ENCODE assay signal across 21 cellular contexts in the genomic region with DNA sequence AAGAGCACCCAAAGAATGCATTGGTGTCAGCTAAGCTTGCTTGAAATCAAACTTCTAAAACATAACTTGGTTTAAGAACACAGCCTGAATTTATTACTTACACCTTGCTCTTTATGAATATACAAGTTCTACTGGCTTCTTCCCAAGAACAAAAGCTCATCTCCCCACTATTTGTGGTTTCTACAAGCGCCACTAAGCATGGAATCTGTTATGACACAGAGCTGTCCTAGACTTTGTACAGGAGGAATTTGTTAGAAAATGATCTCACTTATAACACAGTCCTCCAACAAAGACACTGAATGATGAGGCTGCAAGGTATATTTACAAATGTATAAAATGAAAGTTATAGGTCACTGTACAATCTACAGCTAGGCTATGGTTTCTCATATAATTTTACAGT.
DNase-seq lines count a peak whose midpoint lies in the region; ATAC-seq, FAIRE-seq and TF ChIP-seq lines count a peak whose summit lies in the region.
"Had no signal": no experiment of that assay in that cellular context is flagged by ENCODE, and none has a peak within 500 bp of the region (broad histone marks: within the 10 kb centered on the region; RNA-seq: fewer than 3 reads in every experiment).

No MANE protein-coding gene starts in this region.

- peak; percentile 32 for FAIRE-seq in astrocyte (lab: Jason Lieb, UNC)

- H3K4me3 Mint-ChIP-seq in astrocyte (ENCODE audit: unreplicated experiment) = no peak overlapping the region
- H3K4me3 Mint-ChIP-seq: activated CD8-positive, alpha-beta T cell treated with anti-CD3 and anti-CD28 coated beads, Interleukin-2, amount 10 ng/mL, durations not matched to agents 7 days and 5 days; activated T-helper 1 cell treated with anti-CD3 and anti-CD28 coated beads, Interleukin-12 subunit alpha, Interleukin-12 subunit beta, Interleukin-2, Interleukin-4 antibody, amounts not matched to agents 30 ng/mL and 10 ng/mL and 1 ng/mL, durations not matched to agents 14 hours and 24 hours and 36 hours; nephron had no signal

- ATAC-seq in HG02623 (IDR thresholded peaks at IDR 0.05; ENCODE audit: unreplicated experiment) (no peak), GM21737 (IDR thresholded peaks at IDR 0.05; ENCODE audit: unreplicated experiment) (no peak)
- ATAC-seq: activated CD8-positive, alpha-beta T cell treated with anti-CD3 and anti-CD28 coated beads, Interleukin-2, amount 10 ng/mL, durations not matched to agents 7 days and 5 days had no signal

- H3K9ac ChIP-seq in astrocyte (ENCODE audit: low read length) = no peak overlapping the region
- H3K9ac ChIP-seq: BLaER1 treated with 17β-estradiol and CSF1 and Interleukin-3, amounts not matched to agents 10 nM and 100 nM had no signal

- no peak overlapping the region for H2AFZ ChIP-seq in astrocyte (ENCODE audit: low read depth, low read length)

- no peaks in the 10 kb centered on the region for H3K79me2 ChIP-seq in astrocyte (ENCODE audit: insufficient read depth, low read length)

- peak overlapping the region; percentile 17 for H3K4me2 ChIP-seq in astrocyte (ENCODE audit: low read length)
- H3K4me2 ChIP-seq: BLaER1 treated with 17β-estradiol and CSF1 and Interleukin-3, amounts not matched to agents 10 nM and 100 nM had no signal

- TF ChIP-seq CTCF in astrocyte (IDR thresholded peaks at IDR 0.05; ENCODE audit: insufficient read depth, low read depth, low read length) (no peak), foreskin fibroblast (IDR thresholded peaks at IDR 0.05; ENCODE audit: low read depth, low read length) (no peak)

- H3K36me3 Mint-ChIP-seq in astrocyte (ENCODE audit: low read depth, unreplicated experiment) = no peaks in the 10 kb centered on the region

- H3K4me3 ChIP-seq in astrocyte (ENCODE audit: insufficient read depth, low read depth, low read length) (no peak overlapping the region), foreskin fibroblast (ENCODE audit: low read depth in 1 of 2, low read length in 2 of 2) (no peak overlapping the region), skeletal muscle cell (ENCODE audit: low read depth, low read length) (no peak overlapping the region)
- H3K4me3 ChIP-seq: BLaER1 treated with 17β-estradiol and CSF1 and Interleukin-3, amounts not matched to agents 10 nM and 100 nM; thoracic aorta had no signal

- no peaks in the 10 kb centered on the region for H3K27me3 ChIP-seq in astrocyte (ENCODE audit: insufficient read depth, low read length)
- H3K27me3 ChIP-seq: BLaER1 treated with 17β-estradiol and CSF1 and Interleukin-3, amounts not matched to agents 10 nM and 100 nM had no signal

- H3K4me1 ChIP-seq in astrocyte (ENCODE audit: insufficient read depth, low read length) = peaks cover 24% of the 10 kb centered on the region

- no peaks in the 10 kb centered on the region for H3K9me3 ChIP-seq in astrocyte (ENCODE audit: insufficient read depth, low read depth, low read length)
- H3K9me3 ChIP-seq: BLaER1 treated with 17β-estradiol and CSF1 and Interleukin-3, amounts not matched to agents 10 nM and 100 nM; thoracic aorta had no signal

- H3K27me3 Mint-ChIP-seq in astrocyte (ENCODE audit: low read depth, unreplicated experiment) = no peaks in the 10 kb centered on the region

- no peak overlapping the region for H3K27ac ChIP-seq in astrocyte (ENCODE audit: low read depth, low read length)
- H3K27ac ChIP-seq: BLaER1 treated with 17β-estradiol and CSF1 and Interleukin-3, amounts not matched to agents 10 nM and 100 nM; HL-60; thoracic aorta; VCaP had no signal

- peak; percentile 26 for DNase-seq in HS-27A (ENCODE audit: low read depth)
- DNase-seq in astrocyte (ENCODE audit: low read depth) = peak; percentile 83
- peak; percentile 18 to 20 for DNase-seq in foreskin fibroblast
- peak; percentile 39 for DNase-seq in skeletal muscle cell (ENCODE audit: low read depth)
- no peak for DNase-seq in GM19238 (ENCODE audit: insufficient read length, low spot score)
- no peak for DNase-seq in SHP77 (lab: John Stamatoyannopoulos, UW)
- DNase-seq: activated CD8-positive, alpha-beta T cell treated with anti-CD3 and anti-CD28 coated beads, Interleukin-2, amount 10 ng/mL, durations not matched to agents 7 days and 5 days; amygdala; dermis blood vessel endothelial cell; Karpas-422; NCI-H1694; NCI-H524; OCI-M1 had no signal

- no peaks in the 10 kb centered on the region for H3K9me3 Mint-ChIP-seq in astrocyte (ENCODE audit: unreplicated experiment)
- H3K9me3 Mint-ChIP-seq: activated T-helper 1 cell treated with anti-CD3 and anti-CD28 coated beads, Interleukin-12 subunit alpha, Interleukin-12 subunit beta, Interleukin-2, Interleukin-4 antibody, amounts not matched to agents 30 ng/mL and 10 ng/mL and 1 ng/mL, durations not matched to agents 14 hours and 24 hours and 36 hours; nephron had no signal

- no peaks in the 10 kb centered on the region for H3K36me3 ChIP-seq in astrocyte (ENCODE audit: insufficient read depth, low read length)
- H3K36me3 ChIP-seq: BLaER1 treated with 17β-estradiol and CSF1 and Interleukin-3, amounts not matched to agents 10 nM and 100 nM; thoracic aorta had no signal

- H4K20me1 ChIP-seq in astrocyte (ENCODE audit: insufficient read depth, low read length) = no peaks in the 10 kb centered on the region
- H4K20me1 ChIP-seq: BLaER1 treated with 17β-estradiol and CSF1 and Interleukin-3, amounts not matched to agents 10 nM and 100 nM had no signal

- H3K4me1 Mint-ChIP-seq in astrocyte (ENCODE audit: low read depth, unreplicated experiment) = peaks cover 47% of the 10 kb centered on the region

- peak overlapping the region; percentile 68 for H3K27ac Mint-ChIP-seq in astrocyte (ENCODE audit: unreplicated experiment)
- H3K27ac Mint-ChIP-seq: activated CD8-positive, alpha-beta T cell treated with anti-CD3 and anti-CD28 coated beads, Interleukin-2, amount 10 ng/mL, durations not matched to agents 7 days and 5 days; activated T-helper 1 cell treated with anti-CD3 and anti-CD28 coated beads, Interleukin-12 subunit alpha, Interleukin-12 subunit beta, Interleukin-2, Interleukin-4 antibody, amounts not matched to agents 30 ng/mL and 10 ng/mL and 1 ng/mL, durations not matched to agents 14 hours and 24 hours and 36 hours; nephron had no signal

Comparison
In these comparisons a context has a peak if more than half of its experiments do, and no peak if none do; other contexts are left out.
1. DNase-seq: peak in HS-27A (single experiment), astrocyte (single experiment), foreskin fibroblast (2 of 2) and skeletal muscle cell (single experiment); none in GM19238 (single experiment) and SHP77 (0 of 2).